In the genomic region with DNA sequence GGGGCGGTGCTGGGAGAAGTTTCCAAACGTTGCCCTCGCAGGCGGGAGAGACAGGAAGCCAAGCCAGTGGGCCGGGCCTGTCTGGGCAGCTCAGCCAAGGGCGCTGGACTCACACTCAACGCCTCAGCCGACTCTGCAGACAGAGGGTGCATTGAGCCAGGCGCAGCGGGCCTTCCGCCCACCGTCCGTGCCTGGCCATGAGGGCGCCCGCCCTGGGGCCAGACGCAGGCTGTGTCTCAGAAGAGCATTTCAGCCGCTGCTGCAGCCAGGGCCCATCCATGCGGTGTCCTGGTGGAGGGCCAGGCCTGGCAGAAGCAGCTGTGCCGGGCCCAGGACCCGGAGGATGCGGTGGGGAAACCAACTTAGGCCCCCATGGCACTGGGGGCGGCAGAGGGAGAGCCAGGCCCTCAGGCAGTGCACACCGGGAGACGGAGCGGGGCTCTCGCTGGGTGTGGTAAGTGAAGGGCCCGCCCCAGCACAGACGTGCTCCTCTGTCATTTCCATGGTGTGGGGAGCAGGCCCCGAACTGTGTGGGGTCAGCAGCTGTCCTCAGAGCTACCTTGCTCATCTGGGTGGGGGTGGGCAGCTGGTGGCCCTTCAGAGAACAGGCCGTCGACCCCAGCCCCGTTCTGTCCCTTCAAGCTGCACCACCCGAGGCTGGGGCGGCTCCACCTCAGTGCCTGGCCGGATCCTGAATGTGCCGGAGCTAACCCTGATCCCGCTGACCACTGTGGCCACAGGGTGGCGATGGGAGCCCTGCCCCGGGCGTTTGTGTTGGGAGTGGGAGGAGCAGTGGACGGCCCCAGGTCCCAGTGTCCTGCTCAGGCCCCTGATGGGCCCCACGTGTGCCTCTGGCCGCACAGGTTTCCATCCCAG, we compare ENCODE assay signal across 1 cellular context.
A peak's percentile ranks its signal among the peaks of the same experiment; 100 is the strongest.
TF ChIP-seq lines count a peak whose summit lies in the region.

No MANE protein-coding gene starts in this region.

TF ChIP-seq in HepG2, 621 proteins besides CTCF, POLR2A, EP300 and RAD21 (continued from another document and continues in another):
- TF ChIP-seq, protein P1, sequence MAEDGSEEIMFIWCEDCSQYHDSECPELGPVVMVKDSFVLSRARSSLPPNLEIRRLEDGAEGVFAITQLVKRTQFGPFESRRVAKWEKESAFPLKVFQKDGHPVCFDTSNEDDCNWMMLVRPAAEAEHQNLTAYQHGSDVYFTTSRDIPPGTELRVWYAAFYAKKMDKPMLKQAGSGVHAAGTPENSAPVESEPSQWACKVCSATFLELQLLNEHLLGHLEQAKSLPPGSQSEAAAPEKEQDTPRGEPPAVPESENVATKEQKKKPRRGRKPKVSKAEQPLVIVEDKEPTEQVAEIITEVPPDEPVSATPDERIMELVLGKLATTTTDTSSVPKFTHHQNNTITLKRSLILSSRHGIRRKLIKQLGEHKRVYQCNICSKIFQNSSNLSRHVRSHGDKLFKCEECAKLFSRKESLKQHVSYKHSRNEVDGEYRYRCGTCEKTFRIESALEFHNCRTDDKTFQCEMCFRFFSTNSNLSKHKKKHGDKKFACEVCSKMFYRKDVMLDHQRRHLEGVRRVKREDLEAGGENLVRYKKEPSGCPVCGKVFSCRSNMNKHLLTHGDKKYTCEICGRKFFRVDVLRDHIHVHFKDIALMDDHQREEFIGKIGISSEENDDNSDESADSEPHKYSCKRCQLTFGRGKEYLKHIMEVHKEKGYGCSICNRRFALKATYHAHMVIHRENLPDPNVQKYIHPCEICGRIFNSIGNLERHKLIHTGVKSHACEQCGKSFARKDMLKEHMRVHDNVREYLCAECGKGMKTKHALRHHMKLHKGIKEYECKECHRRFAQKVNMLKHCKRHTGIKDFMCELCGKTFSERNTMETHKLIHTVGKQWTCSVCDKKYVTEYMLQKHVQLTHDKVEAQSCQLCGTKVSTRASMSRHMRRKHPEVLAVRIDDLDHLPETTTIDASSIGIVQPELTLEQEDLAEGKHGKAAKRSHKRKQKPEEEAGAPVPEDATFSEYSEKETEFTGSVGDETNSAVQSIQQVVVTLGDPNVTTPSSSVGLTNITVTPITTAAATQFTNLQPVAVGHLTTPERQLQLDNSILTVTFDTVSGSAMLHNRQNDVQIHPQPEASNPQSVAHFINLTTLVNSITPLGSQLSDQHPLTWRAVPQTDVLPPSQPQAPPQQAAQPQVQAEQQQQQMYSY (CRISPR knock-in tag; IDR thresholded peaks at IDR 0.05), result no peak
- TF ChIP-seq NFKB2 (CRISPR knock-in tag; IDR thresholded peaks at IDR 0.05; ENCODE audit: borderline replicate concordance) (0 out of 2 replicates have a peak, but pooled peaks have one; percentile 21), ZBTB1 (CRISPR knock-in tag; IDR thresholded peaks at IDR 0.05; ENCODE audit: borderline replicate concordance) (no peak), MTA3 (CRISPR knock-in tag; IDR thresholded peaks at IDR 0.05) (no peak), HHEX (CRISPR knock-in tag; IDR thresholded peaks at IDR 0.05) (no peak), MTF2 (CRISPR knock-in tag; IDR thresholded peaks at IDR 0.05; ENCODE audit: borderline replicate concordance) (peak; percentile 67), IRF2 (CRISPR knock-in tag; IDR thresholded peaks at IDR 0.05) (0 out of 2 replicates have a peak, but pooled peaks have one; percentile 30), HOXA3 (CRISPR knock-in tag; IDR thresholded peaks at IDR 0.05) (peak; percentile 57), TBX2 (CRISPR knock-in tag; IDR thresholded peaks at IDR 0.05; ENCODE audit: borderline replicate concordance) (peak; percentile 54; the same call in 1 of the 2 replicates), MZF1 (CRISPR knock-in tag; IDR thresholded peaks at IDR 0.05; ENCODE audit: borderline replicate concordance) (no peak), HOXA7 (CRISPR knock-in tag; IDR thresholded peaks at IDR 0.05) (no peak), U2AF2 (IDR thresholded peaks at IDR 0.05; ENCODE audit: low read depth, low read length) (no peak), TCF7 (IDR thresholded peaks at IDR 0.05; ENCODE audit: low read depth) (no peak), SP140L (CRISPR knock-in tag; IDR thresholded peaks at IDR 0.05; ENCODE audit: borderline replicate concordance) (no peak), SYNCRIP (IDR thresholded peaks at IDR 0.05; ENCODE audit: insufficient read depth, low read depth, low read length) (no peak), ZBTB3 (CRISPR knock-in tag; IDR thresholded peaks at IDR 0.05; ENCODE audit: borderline replicate concordance, low read depth) (no peak), ZNF251 (CRISPR knock-in tag; IDR thresholded peaks at IDR 0.05) (no peak), ZNF891 (CRISPR knock-in tag; IDR thresholded peaks at IDR 0.05) (peak; percentile 54; the same call in 1 of the 2 replicates), ZC3H4 (CRISPR knock-in tag; IDR thresholded peaks at IDR 0.05; ENCODE audit: borderline replicate concordance) (no peak), PTBP1 (IDR thresholded peaks at IDR 0.05; ENCODE audit: low read depth, low read length, poor library complexity, severe bottlenecking) (no peak), ZNF629 (CRISPR knock-in tag; conservative IDR thresholded peaks at IDR 0.05) (no peak; the same call in 1 of the 2 replicates), RCOR2 (CRISPR knock-in tag; IDR thresholded peaks at IDR 0.05) (peak; percentile 35; the same call in 1 of the 2 replicates), MATR3 (CRISPR knock-in tag; IDR thresholded peaks at IDR 0.05) (no peak), FLYWCH1 (CRISPR knock-in tag; IDR thresholded peaks at IDR 0.05) (no peak), FOXK1 (CRISPR knock-in tag; IDR thresholded peaks at IDR 0.05; ENCODE audit: borderline replicate concordance, low read depth) (peak; percentile 56; the same call in 1 of the 2 replicates), LCORL (IDR thresholded peaks at IDR 0.05) (no peak), LCORL (CRISPR knock-in tag; IDR thresholded peaks at IDR 0.05) (peak; percentile 68; the same call in 1 of the 2 replicates), MTF1 (CRISPR knock-in tag; IDR thresholded peaks at IDR 0.05) (no peak), DR1 (CRISPR knock-in tag; IDR thresholded peaks at IDR 0.05) (no peak), ZNF577 (CRISPR knock-in tag; IDR thresholded peaks at IDR 0.05; ENCODE audit: borderline replicate concordance, low read depth) (no peak), TEAD3 (CRISPR knock-in tag; optimal IDR thresholded peaks at IDR 0.05; ENCODE audit: borderline replicate concordance) (no peak), ZNF12 (CRISPR knock-in tag; IDR thresholded peaks at IDR 0.05) (peak; percentile 21; the same call in 1 of the 2 replicates), YEATS4 (CRISPR knock-in tag; IDR thresholded peaks at IDR 0.05; ENCODE audit: borderline replicate concordance) (peak; percentile 34; the same call in 1 of the 2 replicates), AHR (CRISPR knock-in tag; IDR thresholded peaks at IDR 0.05) (no peak), ZNF782 (CRISPR knock-in tag; IDR thresholded peaks at IDR 0.05; ENCODE audit: borderline replicate concordance) (no peak), ZFP82 (CRISPR knock-in tag; IDR thresholded peaks at IDR 0.05; ENCODE audit: borderline replicate concordance) (no peak), ZNF235 (CRISPR knock-in tag; IDR thresholded peaks at IDR 0.05; ENCODE audit: borderline replicate concordance) (no peak), ZNF552 (CRISPR knock-in tag; IDR thresholded peaks at IDR 0.05; ENCODE audit: borderline replicate concordance) (no peak), ZNF121 (CRISPR knock-in tag; IDR thresholded peaks at IDR 0.05) (peak; percentile 68; the same call in 1 of the 2 replicates)
- TF ChIP-seq, protein P2, sequence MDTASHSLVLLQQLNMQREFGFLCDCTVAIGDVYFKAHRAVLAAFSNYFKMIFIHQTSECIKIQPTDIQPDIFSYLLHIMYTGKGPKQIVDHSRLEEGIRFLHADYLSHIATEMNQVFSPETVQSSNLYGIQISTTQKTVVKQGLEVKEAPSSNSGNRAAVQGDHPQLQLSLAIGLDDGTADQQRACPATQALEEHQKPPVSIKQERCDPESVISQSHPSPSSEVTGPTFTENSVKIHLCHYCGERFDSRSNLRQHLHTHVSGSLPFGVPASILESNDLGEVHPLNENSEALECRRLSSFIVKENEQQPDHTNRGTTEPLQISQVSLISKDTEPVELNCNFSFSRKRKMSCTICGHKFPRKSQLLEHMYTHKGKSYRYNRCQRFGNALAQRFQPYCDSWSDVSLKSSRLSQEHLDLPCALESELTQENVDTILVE (CRISPR knock-in tag; IDR thresholded peaks at IDR 0.05), result no peak
- TF ChIP-seq, protein P3, sequence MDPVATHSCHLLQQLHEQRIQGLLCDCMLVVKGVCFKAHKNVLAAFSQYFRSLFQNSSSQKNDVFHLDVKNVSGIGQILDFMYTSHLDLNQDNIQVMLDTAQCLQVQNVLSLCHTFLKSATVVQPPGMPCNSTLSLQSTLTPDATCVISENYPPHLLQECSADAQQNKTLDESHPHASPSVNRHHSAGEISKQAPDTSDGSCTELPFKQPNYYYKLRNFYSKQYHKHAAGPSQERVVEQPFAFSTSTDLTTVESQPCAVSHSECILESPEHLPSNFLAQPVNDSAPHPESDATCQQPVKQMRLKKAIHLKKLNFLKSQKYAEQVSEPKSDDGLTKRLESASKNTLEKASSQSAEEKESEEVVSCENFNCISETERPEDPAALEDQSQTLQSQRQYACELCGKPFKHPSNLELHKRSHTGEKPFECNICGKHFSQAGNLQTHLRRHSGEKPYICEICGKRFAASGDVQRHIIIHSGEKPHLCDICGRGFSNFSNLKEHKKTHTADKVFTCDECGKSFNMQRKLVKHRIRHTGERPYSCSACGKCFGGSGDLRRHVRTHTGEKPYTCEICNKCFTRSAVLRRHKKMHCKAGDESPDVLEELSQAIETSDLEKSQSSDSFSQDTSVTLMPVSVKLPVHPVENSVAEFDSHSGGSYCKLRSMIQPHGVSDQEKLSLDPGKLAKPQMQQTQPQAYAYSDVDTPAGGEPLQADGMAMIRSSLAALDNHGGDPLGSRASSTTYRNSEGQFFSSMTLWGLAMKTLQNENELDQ (CRISPR knock-in tag; IDR thresholded peaks at IDR 0.05; ENCODE audit: borderline replicate concordance), result no peak
- TF ChIP-seq, protein P4, sequence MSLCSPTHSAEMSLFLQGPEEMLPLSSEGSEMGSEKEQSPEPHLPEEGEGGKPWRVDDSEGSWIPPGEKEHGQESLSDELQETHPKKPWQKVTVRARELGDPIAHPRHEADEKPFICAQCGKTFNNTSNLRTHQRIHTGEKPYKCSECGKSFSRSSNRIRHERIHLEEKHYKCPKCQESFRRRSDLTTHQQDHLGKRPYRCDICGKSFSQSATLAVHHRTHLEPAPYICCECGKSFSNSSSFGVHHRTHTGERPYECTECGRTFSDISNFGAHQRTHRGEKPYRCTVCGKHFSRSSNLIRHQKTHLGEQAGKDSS (CRISPR knock-in tag; IDR thresholded peaks at IDR 0.05; ENCODE audit: borderline replicate concordance, low read depth), result no peak
- TF ChIP-seq, protein P5, sequence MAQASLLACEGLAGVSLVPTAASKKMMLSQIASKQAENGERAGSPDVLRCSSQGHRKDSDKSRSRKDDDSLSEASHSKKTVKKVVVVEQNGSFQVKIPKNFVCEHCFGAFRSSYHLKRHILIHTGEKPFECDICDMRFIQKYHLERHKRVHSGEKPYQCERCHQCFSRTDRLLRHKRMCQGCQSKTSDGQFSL (CRISPR knock-in tag; IDR thresholded peaks at IDR 0.05), result no peak
- TF ChIP-seq, protein P6, sequence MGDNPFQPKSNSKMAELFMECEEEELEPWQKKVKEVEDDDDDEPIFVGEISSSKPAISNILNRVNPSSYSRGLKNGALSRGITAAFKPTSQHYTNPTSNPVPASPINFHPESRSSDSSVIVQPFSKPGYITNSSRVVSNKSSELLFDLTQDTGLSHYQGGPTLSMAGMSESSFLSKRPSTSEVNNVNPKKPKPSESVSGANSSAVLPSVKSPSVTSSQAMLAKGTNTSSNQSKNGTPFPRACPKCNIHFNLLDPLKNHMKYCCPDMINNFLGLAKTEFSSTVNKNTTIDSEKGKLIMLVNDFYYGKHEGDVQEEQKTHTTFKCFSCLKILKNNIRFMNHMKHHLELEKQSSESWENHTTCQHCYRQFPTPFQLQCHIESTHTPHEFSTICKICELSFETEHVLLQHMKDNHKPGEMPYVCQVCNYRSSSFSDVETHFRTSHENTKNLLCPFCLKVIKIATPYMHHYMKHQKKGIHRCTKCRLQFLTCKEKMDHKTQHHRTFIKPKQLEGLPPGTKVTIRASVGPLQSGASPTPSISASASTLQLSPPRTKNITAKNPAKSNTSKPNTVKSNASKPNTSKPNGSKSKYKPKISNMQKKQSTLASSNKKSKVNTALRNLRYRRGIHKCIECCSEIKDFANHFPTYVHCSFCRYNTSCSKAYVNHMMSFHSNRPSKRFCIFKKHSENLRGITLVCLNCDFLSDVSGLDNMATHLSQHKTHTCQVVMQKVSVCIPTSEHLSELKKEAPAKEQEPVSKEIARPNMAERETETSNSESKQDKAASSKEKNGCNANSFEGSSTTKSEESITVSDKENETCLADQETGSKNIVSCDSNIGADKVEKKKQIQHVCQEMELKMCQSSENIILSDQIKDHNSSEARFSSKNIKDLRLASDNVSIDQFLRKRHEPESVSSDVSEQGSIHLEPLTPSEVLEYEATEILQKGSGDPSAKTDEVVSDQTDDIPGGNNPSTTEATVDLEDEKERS (CRISPR knock-in tag; IDR thresholded peaks at IDR 0.05), result no peak
- TF ChIP-seq, protein P7, sequence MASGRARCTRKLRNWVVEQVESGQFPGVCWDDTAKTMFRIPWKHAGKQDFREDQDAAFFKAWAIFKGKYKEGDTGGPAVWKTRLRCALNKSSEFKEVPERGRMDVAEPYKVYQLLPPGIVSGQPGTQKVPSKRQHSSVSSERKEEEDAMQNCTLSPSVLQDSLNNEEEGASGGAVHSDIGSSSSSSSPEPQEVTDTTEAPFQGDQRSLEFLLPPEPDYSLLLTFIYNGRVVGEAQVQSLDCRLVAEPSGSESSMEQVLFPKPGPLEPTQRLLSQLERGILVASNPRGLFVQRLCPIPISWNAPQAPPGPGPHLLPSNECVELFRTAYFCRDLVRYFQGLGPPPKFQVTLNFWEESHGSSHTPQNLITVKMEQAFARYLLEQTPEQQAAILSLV (CRISPR knock-in tag; IDR thresholded peaks at IDR 0.05; ENCODE audit: borderline replicate concordance), result no peak
- TF ChIP-seq, protein P8, sequence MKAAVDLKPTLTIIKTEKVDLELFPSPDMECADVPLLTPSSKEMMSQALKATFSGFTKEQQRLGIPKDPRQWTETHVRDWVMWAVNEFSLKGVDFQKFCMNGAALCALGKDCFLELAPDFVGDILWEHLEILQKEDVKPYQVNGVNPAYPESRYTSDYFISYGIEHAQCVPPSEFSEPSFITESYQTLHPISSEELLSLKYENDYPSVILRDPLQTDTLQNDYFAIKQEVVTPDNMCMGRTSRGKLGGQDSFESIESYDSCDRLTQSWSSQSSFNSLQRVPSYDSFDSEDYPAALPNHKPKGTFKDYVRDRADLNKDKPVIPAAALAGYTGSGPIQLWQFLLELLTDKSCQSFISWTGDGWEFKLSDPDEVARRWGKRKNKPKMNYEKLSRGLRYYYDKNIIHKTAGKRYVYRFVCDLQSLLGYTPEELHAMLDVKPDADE (CRISPR knock-in tag; IDR thresholded peaks at IDR 0.05), result no peak
